ENCODE assay signal across 44 cellular contexts in genomic region chr19:39660661-39661060, GRCh38. TPM values are rescaled to one million over a fixed set of nuclear protein-coding genes. Genes with fewer than 3 reads are reported as not detected.
"Had no signal": no experiment of that assay in that cellular context is flagged by ENCODE, and none has a peak within 500 bp of the region (broad histone marks: within the 10 kb centered on the region; RNA-seq: fewer than 3 reads in every experiment).

No MANE protein-coding gene starts in this region.

- H3K36me3 Mint-ChIP-seq: activated naive CD4-positive, alpha-beta T cell treated with anti-CD3 and anti-CD28 coated beads, Interleukin-2, amount 10 ng/mL, durations not matched to agents 7 days and 5 days; activated naive CD4-positive, alpha-beta T cell treated with anti-CD3 and anti-CD28 coated beads, Interleukin-2, amount 50 U/mL, for 24 hours; activated naive CD8-positive, alpha-beta T cell; activated naive CD8-positive, alpha-beta T cell treated with anti-CD3 and anti-CD28 coated beads for 36 hours; brain had no signal

- H3K9me3 Mint-ChIP-seq: activated naive CD4-positive, alpha-beta T cell treated with anti-CD3 and anti-CD28 coated beads, Interleukin-2, amount 50 U/mL, for 24 hours; activated naive CD8-positive, alpha-beta T cell treated with anti-CD3 and anti-CD28 coated beads, Interleukin-2, amount 50 U/mL, for 24 hours; activated T-cell treated with anti-CD3 and anti-CD28 coated beads, Interleukin-2, amount 50 U/mL, for 24 hours; activated T-helper 1 cell treated with anti-CD3 and anti-CD28 coated beads, Interleukin-12 subunit alpha, Interleukin-12 subunit beta, Interleukin-2, Interleukin-4 antibody, amounts not matched to agents 30 ng/mL and 10 ng/mL and 1 ng/mL, durations not matched to agents 14 hours and 24 hours and 36 hours; activated T-helper 17 cell treated with anti-CD3 and anti-CD28 coated beads, Interleukin-2, amount 50 U/mL, for 72 hours; activated T-helper 2 cell treated with anti-CD3 and anti-CD28 coated beads, Interferon-gamma antibody, Interleukin-2, Interleukin-4, amounts not matched to agents 10 μg/mL and 5 μg/mL and 100 μg/mL, durations not matched to agents 14 hours and 24 hours and 36 hours; brain; central memory CD8-positive, alpha-beta T cell had no signal

- H3K9me3 ChIP-seq: adrenal gland, ascending aorta, body of pancreas, breast epithelium had no signal

- H3K4me1 ChIP-seq: adrenal gland, ascending aorta, body of pancreas, breast epithelium had no signal

- H3K4me1 Mint-ChIP-seq: activated naive CD4-positive, alpha-beta T cell treated with anti-CD3 and anti-CD28 coated beads, Interleukin-2, amount 10 ng/mL, durations not matched to agents 7 days and 5 days; activated naive CD8-positive, alpha-beta T cell treated with anti-CD3 and anti-CD28 coated beads for 36 hours; activated naive CD8-positive, alpha-beta T cell treated with anti-CD3 and anti-CD28 coated beads, Interleukin-2, amount 10 ng/mL, durations not matched to agents 7 days and 5 days; activated naive CD8-positive, alpha-beta T cell treated with anti-CD3 and anti-CD28 coated beads, Interleukin-2, amount 50 U/mL, for 24 hours; activated T-helper 17 cell treated with anti-CD3 and anti-CD28 coated beads, Interleukin-2, amount 50 U/mL, for 72 hours; brain; central memory CD8-positive, alpha-beta T cell had no signal

- H3K27ac ChIP-seq: adrenal gland, ascending aorta, body of pancreas, brain microvascular endothelial cell, breast epithelium, cardiac muscle cell had no signal

- H3K4me3 ChIP-seq: adrenal gland, ascending aorta, body of pancreas, breast epithelium, cardiac muscle cell had no signal

- H3K36me3 ChIP-seq: adrenal gland, ascending aorta, brain microvascular endothelial cell, breast epithelium, cardiac muscle cell had no signal

- H3K27me3 ChIP-seq: adrenal gland, ascending aorta, body of pancreas, brain microvascular endothelial cell had no signal

- H3K27ac Mint-ChIP-seq: activated naive CD4-positive, alpha-beta T cell treated with anti-CD3 and anti-CD28 coated beads for 36 hours; activated naive CD4-positive, alpha-beta T cell treated with anti-CD3 and anti-CD28 coated beads, Interleukin-2, amount 10 ng/mL, durations not matched to agents 7 days and 5 days; activated naive CD4-positive, alpha-beta T cell treated with anti-CD3 and anti-CD28 coated beads, Interleukin-2, amount 50 U/mL, for 24 hours; activated naive CD4-positive, alpha-beta T cell treated with anti-CD3 and anti-CD28 coated beads, Interleukin-2, amount 50 U/mL, for 72 hours; activated naive CD8-positive, alpha-beta T cell; activated naive CD8-positive, alpha-beta T cell treated with anti-CD3 and anti-CD28 coated beads for 36 hours; activated naive CD8-positive, alpha-beta T cell treated with anti-CD3 and anti-CD28 coated beads, Interleukin-2, amount 10 ng/mL, durations not matched to agents 7 days and 5 days; activated naive CD8-positive, alpha-beta T cell treated with anti-CD3 and anti-CD28 coated beads, Interleukin-2, amount 50 U/mL, for 24 hours; activated T-cell treated with anti-CD3 and anti-CD28 coated beads, Interleukin-2, amount 50 U/mL, for 24 hours; activated T-cell treated with anti-CD3 and anti-CD28 coated beads, Interleukin-2, amount 50 U/mL, for 72 hours; activated T-helper 1 cell treated with anti-CD3 and anti-CD28 coated beads, Interleukin-12 subunit alpha, Interleukin-12 subunit beta, Interleukin-2, Interleukin-4 antibody, amounts not matched to agents 30 ng/mL and 10 ng/mL and 1 ng/mL, durations not matched to agents 14 hours and 24 hours and 36 hours; activated T-helper 17 cell treated with anti-CD3 and anti-CD28 coated beads, Interleukin-2, amount 50 U/mL, for 72 hours; activated T-helper 2 cell treated with anti-CD3 and anti-CD28 coated beads, Interferon-gamma antibody, Interleukin-2, Interleukin-4, amounts not matched to agents 10 μg/mL and 5 μg/mL and 100 μg/mL, durations not matched to agents 14 hours and 24 hours and 36 hours; brain had no signal

- H3K4me3 Mint-ChIP-seq: activated naive CD4-positive, alpha-beta T cell treated with anti-CD3 and anti-CD28 coated beads for 36 hours; activated naive CD4-positive, alpha-beta T cell treated with anti-CD3 and anti-CD28 coated beads, Interleukin-2, amount 10 ng/mL, durations not matched to agents 7 days and 5 days; activated naive CD4-positive, alpha-beta T cell treated with anti-CD3 and anti-CD28 coated beads, Interleukin-2, amount 50 U/mL, for 24 hours; activated naive CD8-positive, alpha-beta T cell; activated naive CD8-positive, alpha-beta T cell treated with anti-CD3 and anti-CD28 coated beads for 36 hours; activated naive CD8-positive, alpha-beta T cell treated with anti-CD3 and anti-CD28 coated beads, Interleukin-2, amount 10 ng/mL, durations not matched to agents 7 days and 5 days; activated naive CD8-positive, alpha-beta T cell treated with anti-CD3 and anti-CD28 coated beads, Interleukin-2, amount 50 U/mL, for 24 hours; activated T-cell treated with anti-CD3 and anti-CD28 coated beads, Interleukin-2, amount 50 U/mL, for 24 hours; activated T-cell treated with anti-CD3 and anti-CD28 coated beads, Interleukin-2, amount 50 U/mL, for 4 hours; activated T-cell treated with anti-CD3 and anti-CD28 coated beads, Interleukin-2, amount 50 U/mL, for 72 hours; activated T-helper 1 cell treated with anti-CD3 and anti-CD28 coated beads, Interleukin-12 subunit alpha, Interleukin-12 subunit beta, Interleukin-2, Interleukin-4 antibody, amounts not matched to agents 30 ng/mL and 10 ng/mL and 1 ng/mL, durations not matched to agents 14 hours and 24 hours and 36 hours; activated T-helper 17 cell treated with anti-CD3 and anti-CD28 coated beads, Interleukin-2, amount 50 U/mL, for 72 hours; brain; central memory CD8-positive, alpha-beta T cell had no signal

- H3K27me3 Mint-ChIP-seq: activated naive CD4-positive, alpha-beta T cell treated with anti-CD3 and anti-CD28 coated beads, Interleukin-2, amount 50 U/mL, for 24 hours had no signal

- DNase-seq: activated effector memory CD4-positive, alpha-beta T cell treated with anti-CD3 and anti-CD28 coated beads, Interleukin-2, amount 50 U/mL, for 16 hours; activated effector memory CD4-positive, alpha-beta T cell treated with Interleukin-2 at 50 U/mL for 16 hours; activated gamma-delta T cell; activated gamma-delta T cell treated with Interleukin-2 at 50 U/mL for 16 hours; activated naive CD4-positive, alpha-beta T cell; activated naive CD4-positive, alpha-beta T cell treated with anti-CD3 and anti-CD28 coated beads for 36 hours; activated naive CD4-positive, alpha-beta T cell treated with anti-CD3 and anti-CD28 coated beads, Interleukin-2, amount 10 ng/mL, durations not matched to agents 7 days and 5 days; activated naive CD4-positive, alpha-beta T cell treated with anti-CD3 and anti-CD28 coated beads, Interleukin-2, amount 50 U/mL, for 16 hours; activated naive CD4-positive, alpha-beta T cell treated with Interleukin-2 at 50 U/mL for 16 hours; activated naive CD8-positive, alpha-beta T cell treated with anti-CD3 and anti-CD28 coated beads for 36 hours; activated naive CD8-positive, alpha-beta T cell treated with anti-CD3 and anti-CD28 coated beads, Interleukin-2, amount 10 ng/mL, durations not matched to agents 7 days and 5 days; activated naive CD8-positive, alpha-beta T cell treated with anti-CD3 and anti-CD28 coated beads, Interleukin-2, amount 50 U/mL, for 24 hours; activated T-cell treated with anti-CD3 and anti-CD28 coated beads, Interleukin-2, amount 50 U/mL, for 1 hour; activated T-cell treated with anti-CD3 and anti-CD28 coated beads, Interleukin-2, amount 50 U/mL, for 24 hours; activated T-cell treated with anti-CD3 and anti-CD28 coated beads, Interleukin-2, amount 50 U/mL, for 4 hours; activated T-cell treated with anti-CD3 and anti-CD28 coated beads, Interleukin-2, amount 50 U/mL, for 48 hours; activated T-cell treated with anti-CD3 and anti-CD28 coated beads, Interleukin-2, amount 50 U/mL, for 72 hours; adrenal gland; amniotic stem cell; amygdala; anterior cingulate cortex; aorta; body of pancreas; brain microvascular endothelial cell; caudate nucleus; central memory CD4-positive, alpha-beta T cell; cerebellar nuclear complex had no signal

RNA-seq across cellular contexts. Expression of gene LGALS16, which starts 4.9 kb away (rescaled TPM):
- total RNA-seq: activated naive CD4-positive, alpha-beta T cell treated with anti-CD3 and anti-CD28 coated beads for 36 hours; activated naive CD4-positive, alpha-beta T cell treated with anti-CD3 and anti-CD28 coated beads, Interleukin-2, amount 50 U/mL, for 72 hours; activated naive CD8-positive, alpha-beta T cell treated with anti-CD3 and anti-CD28 coated beads for 36 hours; activated naive CD8-positive, alpha-beta T cell treated with anti-CD3 and anti-CD28 coated beads, Interleukin-2, amount 10 ng/mL, durations not matched to agents 7 days and 5 days; activated T-cell treated with anti-CD3 and anti-CD28 coated beads, Interleukin-2, amount 50 U/mL, for 4 hours; activated T-cell treated with anti-CD3 and anti-CD28 coated beads, Interleukin-2, amount 50 U/mL, for 72 hours; activated T-helper 1 cell treated with anti-CD3 and anti-CD28 coated beads, Interleukin-12 subunit alpha, Interleukin-12 subunit beta, Interleukin-2, Interleukin-4 antibody, amounts not matched to agents 30 ng/mL and 10 ng/mL and 1 ng/mL, durations not matched to agents 14 hours and 24 hours and 36 hours; activated T-helper 17 cell treated with anti-CD3 and anti-CD28 coated beads, Interleukin-2, amount 50 U/mL, for 72 hours; activated T-helper 2 cell treated with anti-CD3 and anti-CD28 coated beads, Interferon-gamma antibody, Interleukin-2, Interleukin-4, amounts not matched to agents 10 μg/mL and 5 μg/mL and 100 μg/mL, durations not matched to agents 14 hours and 24 hours and 36 hours; adrenal gland; aorta; ascending aorta; astrocyte; body of pancreas; breast epithelium; bronchial epithelial cell; cardiac muscle cell; cardiac septum; cerebellum; chondrocyte had no signal
- polyA plus RNA-seq: adipose tissue, adrenal gland, aorta, cardiac muscle cell had no signal

RNA-seq across cellular contexts. Expression of gene LGALS14, which starts 43.6 kb away (rescaled TPM):
- total RNA-seq: activated naive CD8-positive, alpha-beta T cell treated with anti-CD3 and anti-CD28 coated beads, Interleukin-2, amount 10 ng/mL, durations not matched to agents 7 days and 5 days; activated T-cell treated with anti-CD3 and anti-CD28 coated beads, Interleukin-2, amount 50 U/mL, for 4 hours; activated T-helper 1 cell treated with anti-CD3 and anti-CD28 coated beads, Interleukin-12 subunit alpha, Interleukin-12 subunit beta, Interleukin-2, Interleukin-4 antibody, amounts not matched to agents 30 ng/mL and 10 ng/mL and 1 ng/mL, durations not matched to agents 14 hours and 24 hours and 36 hours; activated T-helper 2 cell treated with anti-CD3 and anti-CD28 coated beads, Interferon-gamma antibody, Interleukin-2, Interleukin-4, amounts not matched to agents 10 μg/mL and 5 μg/mL and 100 μg/mL, durations not matched to agents 14 hours and 24 hours and 36 hours; adrenal gland; aorta; ascending aorta; astrocyte; body of pancreas; breast epithelium; bronchial epithelial cell; cardiac muscle cell; cardiac septum; cerebellum; chondrocyte had no signal
- polyA plus RNA-seq: adipose tissue, adrenal gland, aorta, cardiac muscle cell had no signal

RNA-seq across cellular contexts. Expression of gene LGALS13, which starts 58.3 kb away (rescaled TPM):
- total RNA-seq: activated naive CD4-positive, alpha-beta T cell treated with anti-CD3 and anti-CD28 coated beads for 36 hours; activated naive CD4-positive, alpha-beta T cell treated with anti-CD3 and anti-CD28 coated beads, Interleukin-2, amount 50 U/mL, for 72 hours; activated naive CD8-positive, alpha-beta T cell treated with anti-CD3 and anti-CD28 coated beads for 36 hours; activated naive CD8-positive, alpha-beta T cell treated with anti-CD3 and anti-CD28 coated beads, Interleukin-2, amount 10 ng/mL, durations not matched to agents 7 days and 5 days; activated T-cell treated with anti-CD3 and anti-CD28 coated beads, Interleukin-2, amount 50 U/mL, for 4 hours; activated T-cell treated with anti-CD3 and anti-CD28 coated beads, Interleukin-2, amount 50 U/mL, for 72 hours; activated T-helper 1 cell treated with anti-CD3 and anti-CD28 coated beads, Interleukin-12 subunit alpha, Interleukin-12 subunit beta, Interleukin-2, Interleukin-4 antibody, amounts not matched to agents 30 ng/mL and 10 ng/mL and 1 ng/mL, durations not matched to agents 14 hours and 24 hours and 36 hours; activated T-helper 17 cell treated with anti-CD3 and anti-CD28 coated beads, Interleukin-2, amount 50 U/mL, for 72 hours; activated T-helper 2 cell treated with anti-CD3 and anti-CD28 coated beads, Interferon-gamma antibody, Interleukin-2, Interleukin-4, amounts not matched to agents 10 μg/mL and 5 μg/mL and 100 μg/mL, durations not matched to agents 14 hours and 24 hours and 36 hours; adrenal gland; aorta; ascending aorta; astrocyte; body of pancreas; breast epithelium; bronchial epithelial cell; cardiac muscle cell; cardiac septum; cerebellum; chondrocyte had no signal
- polyA plus RNA-seq: adipose tissue, adrenal gland, aorta, cardiac muscle cell had no signal
